Comparison of ENCODE assay signal across 7 cellular contexts in the genomic region with DNA sequence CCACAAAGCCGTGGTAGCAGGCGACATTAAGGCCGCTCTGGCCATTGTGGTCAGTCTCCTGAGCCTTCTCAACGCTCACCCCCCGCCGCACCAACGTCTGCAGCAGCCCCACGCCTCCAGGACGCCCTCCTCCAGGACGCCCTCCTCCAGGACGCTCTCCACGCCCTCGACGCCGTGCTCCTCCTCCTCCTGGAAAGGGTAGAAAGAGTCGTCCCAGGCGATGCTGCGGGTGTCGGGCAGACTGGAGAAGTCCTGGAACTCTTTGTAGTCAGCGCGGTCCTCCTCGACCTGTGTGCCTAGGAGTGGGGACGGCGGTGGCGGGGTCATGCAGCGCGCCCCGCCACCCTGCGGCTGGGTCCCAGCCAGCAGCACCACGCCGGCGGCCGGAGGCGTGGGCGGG. TPM values are rescaled to one million over a fixed set of nuclear protein-coding genes. Genes with fewer than 3 reads are reported as not detected.
"Had no signal": no experiment of that assay in that cellular context is flagged by ENCODE, and none has a peak within 500 bp of the region (broad histone marks: within the 10 kb centered on the region; RNA-seq: fewer than 3 reads in every experiment).

No MANE protein-coding gene starts in this region.

RNA-seq across cellular contexts. Expression of gene TRIM64B, which starts 13.1 kb away (rescaled TPM):
- total RNA-seq: GM23248, H4, H7, HepG2, HFFc6, HT1080 had no signal
- polyA plus RNA-seq: GM23248, HepG2, IgD-negative memory B cell had no signal

RNA-seq across cellular contexts. Expression of gene TRIM49D1, which starts 56.8 kb away (rescaled TPM):
- total RNA-seq: GM23248, H4, H7, HepG2, HFFc6, HT1080 had no signal
- polyA plus RNA-seq: GM23248, HepG2, IgD-negative memory B cell had no signal

RNA-seq across cellular contexts. Expression of gene TRIM49, which starts 56.8 kb away (rescaled TPM):
- total RNA-seq: GM23248, H4, H7, HepG2, HFFc6, HT1080 had no signal
- polyA plus RNA-seq: GM23248, HepG2, IgD-negative memory B cell had no signal

RNA-seq across cellular contexts. Expression of gene TRIM49D2, which starts 58.6 kb away (rescaled TPM):
- total RNA-seq: GM23248, H4, H7, HepG2, HFFc6, HT1080 had no signal
- polyA plus RNA-seq: GM23248, HepG2, IgD-negative memory B cell had no signal
